Comparison of ENCODE assay signal across 14 cellular contexts in the genomic region with DNA sequence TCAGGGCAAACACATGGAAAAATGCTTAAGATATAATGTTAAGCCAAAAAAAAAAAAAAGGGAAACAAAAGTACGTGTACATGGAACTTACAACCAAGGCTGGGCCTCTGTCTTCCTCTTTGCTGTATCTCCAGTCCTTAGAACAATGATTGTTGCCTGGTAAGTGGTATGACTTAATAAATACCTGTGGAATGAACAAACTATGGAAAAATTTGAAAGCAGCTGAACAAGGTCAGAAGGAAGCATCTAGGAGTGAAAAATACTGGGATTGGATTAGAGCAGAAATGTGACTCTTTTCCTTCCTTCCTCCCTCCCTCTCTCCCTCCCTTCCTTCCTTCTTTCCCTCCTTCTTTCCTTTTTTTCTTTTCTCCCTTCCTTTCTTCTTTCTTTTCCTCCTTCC. TPM values are rescaled to one million over a fixed set of nuclear protein-coding genes. Genes with fewer than 3 reads are reported as not detected.
A peak's percentile ranks its signal among the peaks of the same experiment; 100 is the strongest.
DNase-seq lines count a peak whose midpoint lies in the region; ATAC-seq and TF ChIP-seq lines count a peak whose summit lies in the region.
"Had no signal": no experiment of that assay in that cellular context is flagged by ENCODE, and none has a peak within 500 bp of the region (broad histone marks: within the 10 kb centered on the region; RNA-seq: fewer than 3 reads in every experiment).

No MANE protein-coding gene starts in this region.

- CTCF ChIA-PET in SK-N-SH (lab: Yijun Ruan, JAX) = interaction anchor here (1.3 kb wide), 1 partner anchor 28 kb away, joined by 5 read pairs; no protein-coding TSS in a partner anchor

- H3K4me3 ChIP-seq in GM23248 (0 out of 2 replicates have a peak overlapping the region, but pooled peaks have one; percentile 37), SK-N-SH (ENCODE audit: low read depth in 2 of 2, low read length in 1 of 2) (no peak overlapping the region), fibroblast of mammary gland (ENCODE audit: control insufficient read depth, low read depth, low read length) (no peak overlapping the region), retinal pigment epithelial cell (ENCODE audit: low read length) (no peak overlapping the region), suprapubic skin (no peak overlapping the region)
- H3K4me3 ChIP-seq: thoracic aorta had no signal

- ATAC-seq in GM21423 (IDR thresholded peaks at IDR 0.05; ENCODE audit: unreplicated experiment) = no peak
- ATAC-seq: naive thymus-derived CD4-positive, alpha-beta T cell had no signal

- in situ Hi-C loops in GM23248 (cut with MboI) = no loop called here

- POLR2A ChIA-PET in SK-N-SH (lab: Yijun Ruan, JAX) = no interaction called here

- peaks cover 11% of the 10 kb centered on the region for H3F3A ChIP-seq in GM23248 (ENCODE audit: insufficient read depth)
- H3F3A ChIP-seq in SK-N-SH (replicated peaks; ENCODE audit: insufficient read depth) = peaks cover 11% of the 10 kb centered on the region

- H3K27me3 ChIP-seq in GM23248 (replicated peaks; ENCODE audit: insufficient read depth) (no peaks in the 10 kb centered on the region), SK-N-SH (ENCODE audit: insufficient read depth) (no peaks in the 10 kb centered on the region; the same call in 1 of the 2 replicates), suprapubic skin (no peaks in the 10 kb centered on the region)

- TF ChIP-seq EP300 in SK-N-SH (IDR thresholded peaks at IDR 0.05; ENCODE audit: borderline replicate concordance in 1 of 2, low read depth in 1 of 2, low read length in 1 of 2) = no peak
- TF ChIP-seq EP300 in suprapubic skin (IDR thresholded peaks at IDR 0.05) = no peak

- H3K4me1 ChIP-seq in GM23248 (ENCODE audit: insufficient read depth) (peaks cover 27% of the 10 kb centered on the region), SK-N-SH (ENCODE audit: control insufficient read depth in 1 of 2, insufficient read depth in 2 of 2, low read depth in 1 of 2, low read length in 1 of 2) (peaks cover 0 to 13% of the 10 kb centered on the region in 2 experiments; a peak in 1 of 4 replicates), suprapubic skin (no peaks in the 10 kb centered on the region)

- H3K79me2 ChIP-seq in GM23248 (ENCODE audit: insufficient read depth) (no peaks in the 10 kb centered on the region), SK-N-SH (ENCODE audit: insufficient read depth) (no peaks in the 10 kb centered on the region)

- no peaks in the 10 kb centered on the region for H3K9me3 ChIP-seq in GM23248 (ENCODE audit: low read depth)
- H3K9me3 ChIP-seq in SK-N-SH = no peaks in the 10 kb centered on the region
- no peaks in the 10 kb centered on the region for H3K9me3 ChIP-seq in suprapubic skin
- H3K9me3 ChIP-seq: thoracic aorta had no signal

- TF ChIP-seq RAD21 in SK-N-SH (IDR thresholded peaks at IDR 0.05; ENCODE audit: low read length) = no peak

- H3K4me2 ChIP-seq in GM23248 (ENCODE audit: unreplicated experiment) = peak overlapping the region; percentile 73
- 0 out of 2 replicates have a peak overlapping the region, but pooled peaks have one; percentile 11 for H3K4me2 ChIP-seq in SK-N-SH

- H3K9me2 ChIP-seq in GM23248 (ENCODE audit: insufficient read depth) (no peaks in the 10 kb centered on the region), SK-N-SH (no peaks in the 10 kb centered on the region)

- H2AFZ ChIP-seq in GM23248 (peak overlapping the region; percentile 64), SK-N-SH (ENCODE audit: low read depth) (peak overlapping the region; percentile 54; the same call in 1 of the 2 replicates)

- DNase-seq in GM23248 (peak; percentile 68), SK-N-SH (no peak), fibroblast of mammary gland (ENCODE audit: low read depth) (peak; percentile 53), retinal pigment epithelial cell (ENCODE audit: low read depth) (peak; percentile 46), HUDEP-2 (lab: John Stamatoyannopoulos, UW; ENCODE audit: unreplicated experiment in 76 of 76) (no peak), suprapubic skin (ENCODE audit: low spot score in 2 of 2) (no peak)
- no peak for DNase-seq in activated CD8-positive, alpha-beta memory T cell treated with anti-CD3 and anti-CD28 coated beads, Interleukin-2, amount 50 U/mL, for 48 hours
- DNase-seq: activated CD4-positive, alpha-beta memory T cell treated with anti-CD3 and anti-CD28 coated beads for 36 hours; activated effector memory CD4-positive, alpha-beta T cell treated with Interleukin-2 at 50 U/mL for 16 hours; central memory CD4-positive, alpha-beta T cell; naive thymus-derived CD4-positive, alpha-beta T cell had no signal

- 0% methylated on average over 1 of the region's 1 CpG for WGBS in GM23248 (ENCODE audit: low coverage in 1 of 2, low lambda C conversion rate in 2 of 2, missing lambda C conversion rate in 2 of 2), 2 experiments
- WGBS in SK-N-SH (ENCODE audit: low lambda C conversion rate) = 5% methylated on average over 1 of the region's 1 CpG
- 28% methylated on average over 1 of the region's 1 CpG for WGBS in suprapubic skin

- TF ChIP-seq CTCF in SK-N-SH (IDR thresholded peaks at IDR 0.05) = no peak
- no peak for TF ChIP-seq CTCF in fibroblast of mammary gland (conservative IDR thresholded peaks at IDR 0.05; ENCODE audit: control insufficient read depth, insufficient read depth, low read depth, low read length)
- no peak for TF ChIP-seq CTCF in retinal pigment epithelial cell (conservative IDR thresholded peaks at IDR 0.05; ENCODE audit: low read depth, low read length)
- no peak for TF ChIP-seq CTCF in suprapubic skin (IDR thresholded peaks at IDR 0.05)

- no peak for TF ChIP-seq POLR2A in suprapubic skin (IDR thresholded peaks at IDR 0.05)

- H3K9ac ChIP-seq in GM23248 = peak overlapping the region; percentile 68
- H3K9ac ChIP-seq in SK-N-SH = peak overlapping the region; percentile 45; the same call in 1 of the 2 replicates

- peak overlapping the region; percentile 77 for H3K27ac ChIP-seq in GM23248
- H3K27ac ChIP-seq in SK-N-SH (ENCODE audit: low read depth in 2 of 2, low read length in 1 of 2) = peak overlapping the region in 1 of 2 experiments; percentile 68; a peak in 2 of 4 replicates
- H3K27ac ChIP-seq in suprapubic skin = no peak overlapping the region
- H3K27ac ChIP-seq: HL-60 had no signal

- H4K20me1 ChIP-seq in GM23248 (ENCODE audit: insufficient read depth) = no peaks in the 10 kb centered on the region
- H4K20me1 ChIP-seq in SK-N-SH (ENCODE audit: insufficient read depth) = no peaks in the 10 kb centered on the region

- H3K36me3 ChIP-seq in GM23248 (ENCODE audit: low read depth) (no peaks in the 10 kb centered on the region), SK-N-SH (replicated peaks in 1 of 2; ENCODE audit: control insufficient read depth in 1 of 2, insufficient read depth in 2 of 2, low read length in 1 of 2) (no peaks in the 10 kb centered on the region), suprapubic skin (no peaks in the 10 kb centered on the region)
- H3K36me3 ChIP-seq: thoracic aorta had no signal

TF ChIP-seq in SK-N-SH, 30 proteins besides CTCF, POLR2A, EP300 and RAD21 (continues in another document):
- TF ChIP-seq, protein P1, sequence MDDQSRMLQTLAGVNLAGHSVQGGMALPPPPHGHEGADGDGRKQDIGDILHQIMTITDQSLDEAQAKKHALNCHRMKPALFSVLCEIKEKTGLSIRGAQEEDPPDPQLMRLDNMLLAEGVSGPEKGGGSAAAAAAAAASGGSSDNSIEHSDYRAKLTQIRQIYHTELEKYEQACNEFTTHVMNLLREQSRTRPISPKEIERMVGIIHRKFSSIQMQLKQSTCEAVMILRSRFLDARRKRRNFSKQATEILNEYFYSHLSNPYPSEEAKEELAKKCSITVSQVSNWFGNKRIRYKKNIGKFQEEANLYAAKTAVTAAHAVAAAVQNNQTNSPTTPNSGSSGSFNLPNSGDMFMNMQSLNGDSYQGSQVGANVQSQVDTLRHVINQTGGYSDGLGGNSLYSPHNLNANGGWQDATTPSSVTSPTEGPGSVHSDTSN (IDR thresholded peaks at IDR 0.05) = no peak
- TF ChIP-seq SMC3 (IDR thresholded peaks at IDR 0.05; ENCODE audit: low read depth, low read length) = no peak
- 0 out of 2 replicates have a peak, but pooled peaks have one; percentile 9 for TF ChIP-seq FOSL2 (IDR thresholded peaks at IDR 0.05; ENCODE audit: borderline replicate concordance, low read depth)
- 0 out of 2 replicates have a peak, but pooled peaks have one; percentile 6 for TF ChIP-seq TCF12 (IDR thresholded peaks at IDR 0.05)
- TF ChIP-seq, protein P2, sequence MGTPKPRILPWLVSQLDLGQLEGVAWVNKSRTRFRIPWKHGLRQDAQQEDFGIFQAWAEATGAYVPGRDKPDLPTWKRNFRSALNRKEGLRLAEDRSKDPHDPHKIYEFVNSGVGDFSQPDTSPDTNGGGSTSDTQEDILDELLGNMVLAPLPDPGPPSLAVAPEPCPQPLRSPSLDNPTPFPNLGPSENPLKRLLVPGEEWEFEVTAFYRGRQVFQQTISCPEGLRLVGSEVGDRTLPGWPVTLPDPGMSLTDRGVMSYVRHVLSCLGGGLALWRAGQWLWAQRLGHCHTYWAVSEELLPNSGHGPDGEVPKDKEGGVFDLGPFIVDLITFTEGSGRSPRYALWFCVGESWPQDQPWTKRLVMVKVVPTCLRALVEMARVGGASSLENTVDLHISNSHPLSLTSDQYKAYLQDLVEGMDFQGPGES (IDR thresholded peaks at IDR 0.05; ENCODE audit: low read depth, low read length) = no peak
- peak; percentile 20; the same call in 1 of the 2 replicates for TF ChIP-seq JUND (IDR thresholded peaks at IDR 0.05)
- TF ChIP-seq, protein P3, sequence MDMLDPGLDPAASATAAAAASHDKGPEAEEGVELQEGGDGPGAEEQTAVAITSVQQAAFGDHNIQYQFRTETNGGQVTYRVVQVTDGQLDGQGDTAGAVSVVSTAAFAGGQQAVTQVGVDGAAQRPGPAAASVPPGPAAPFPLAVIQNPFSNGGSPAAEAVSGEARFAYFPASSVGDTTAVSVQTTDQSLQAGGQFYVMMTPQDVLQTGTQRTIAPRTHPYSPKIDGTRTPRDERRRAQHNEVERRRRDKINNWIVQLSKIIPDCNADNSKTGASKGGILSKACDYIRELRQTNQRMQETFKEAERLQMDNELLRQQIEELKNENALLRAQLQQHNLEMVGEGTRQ (IDR thresholded peaks at IDR 0.05; ENCODE audit: borderline replicate concordance, low read depth, low read length) = no peak
- no peak for TF ChIP-seq TAF1 (IDR thresholded peaks at IDR 0.05; ENCODE audit: borderline replicate concordance, low read depth, low read length)

RNA-seq across cellular contexts. Expression of a gene that starts 21.5 kb away (rescaled TPM):
- 12.6 and 23.5 TPM in 2 replicates for total RNA-seq in GM23248 (2014; rRNA removed; shearing (Covaris generic))
- polyA plus RNA-seq in GM23248 (2016; fragmentation: Nextera tagmentation; extraction: Ambion mirVana) (23.3 and 24.8 TPM in 2 replicates), SK-N-SH (2012; rRNA removed) (7.5 and 12.1 TPM in 2 replicates)
- 16.1 and 20.9 TPM in 2 replicates for polyA plus RNA-seq in SK-N-SH (2012; cell fraction: cytosol; rRNA removed)
- 3.2 and 9.5 TPM in 2 replicates for polyA plus RNA-seq in SK-N-SH (2012; cell fraction: nucleus; rRNA removed)
- 10 to 100 TPM; 13.6 to 40.8 (median 16.7) TPM for total RNA-seq in suprapubic skin

RNA-seq across cellular contexts. Expression of a gene that starts 54.2 kb away (rescaled TPM):
- 2.9 and 3.8 TPM in 2 replicates for total RNA-seq in GM23248 (2014; rRNA removed; shearing (Covaris generic))
- polyA plus RNA-seq in GM23248 (2016; fragmentation: Nextera tagmentation; extraction: Ambion mirVana) (6.7 and 7.1 TPM in 2 replicates), SK-N-SH (2012; rRNA removed) (2.4 and 3.2 TPM in 2 replicates)
- polyA plus RNA-seq in SK-N-SH (2012; cell fraction: cytosol; rRNA removed) = 3.3 and 3.7 TPM in 2 replicates
- polyA plus RNA-seq in SK-N-SH (2012; cell fraction: nucleus; rRNA removed) = 1.2 and 1.5 TPM in 2 replicates
- total RNA-seq in suprapubic skin = 1 to 10 TPM in 3 of 4 donors, not detected in 1; 1.2 to 3.6 (median 1.4) TPM
- total RNA-seq: naive thymus-derived CD4-positive, alpha-beta T cell had no signal
- polyA plus RNA-seq: naive thymus-derived CD4-positive, alpha-beta T cell had no signal

Comparison
In these comparisons a context has a peak if more than half of its experiments do, and no peak if none do; other contexts are left out.
1. DNase-seq: peak in GM23248 (single experiment), fibroblast of mammary gland (single experiment) and retinal pigment epithelial cell (single experiment); none in SK-N-SH (single experiment), HUDEP-2 (0 of 76), activated CD8-positive, alpha-beta memory T cell treated with anti-CD3 and anti-CD28 coated beads, Interleukin-2, amount 50 U/mL, for 48 hours (single experiment) and suprapubic skin (0 of 2).